Comparison of ENCODE assay signal across 13 cellular contexts in the genomic region with DNA sequence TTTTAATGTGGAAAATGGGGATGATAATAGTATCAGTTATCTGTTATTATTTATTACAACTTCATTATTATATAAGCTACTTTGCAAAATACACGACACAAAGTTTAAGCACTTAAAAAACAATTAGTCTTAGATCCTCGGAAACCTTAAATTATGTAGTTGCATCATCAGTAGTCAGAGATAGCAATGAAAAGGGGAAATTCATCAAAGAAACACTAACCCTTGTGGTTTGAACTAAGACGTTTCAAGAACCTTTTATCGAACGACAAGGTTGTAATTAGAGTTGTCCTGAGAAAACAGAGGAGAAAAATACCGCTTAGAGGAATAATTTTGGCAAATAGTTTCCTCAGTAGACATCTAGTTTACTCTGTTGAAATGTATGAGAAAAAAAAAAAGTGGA.
"Had no signal": no experiment of that assay in that cellular context is flagged by ENCODE, and none has a peak within 500 bp of the region (broad histone marks: within the 10 kb centered on the region; RNA-seq: fewer than 3 reads in every experiment).

No MANE protein-coding gene starts in this region.

- DNase-seq: activated CD4-positive, alpha-beta T cell treated with anti-CD3 and anti-CD28 coated beads, Interleukin-2, amount 50 U/mL, for 1 hour; activated CD8-positive, alpha-beta memory T cell treated with anti-CD3 and anti-CD28 coated beads, Interleukin-2, amount 50 U/mL, for 4 hours; activated effector memory CD4-positive, alpha-beta T cell treated with anti-CD3 and anti-CD28 coated beads, Interleukin-2, amount 50 U/mL, for 16 hours; activated T-cell treated with anti-CD3 and anti-CD28 coated beads, Interleukin-2, amount 50 U/mL, for 72 hours; effector memory CD8-positive, alpha-beta T cell; esophagus squamous epithelium; immature natural killer cell; left ventricle myocardium superior; upper lobe of right lung had no signal

- H3K27me3 ChIP-seq: breast epithelium had no signal

- H3K27ac ChIP-seq: breast epithelium, esophagus squamous epithelium, upper lobe of right lung had no signal

- H3K4me3 ChIP-seq: breast epithelium, esophagus squamous epithelium, upper lobe of right lung had no signal

- H3K9me3 Mint-ChIP-seq: activated naive CD4-positive, alpha-beta T cell treated with anti-CD3 and anti-CD28 coated beads, Interleukin-2, amount 50 U/mL, for 24 hours; dendritic cell treated with granulocyte-macrophage colony-stimulating factor and Interleukin-4, amounts not matched to agents 40 ng/mL and 50 ng/mL, for 4 days; effector memory CD8-positive, alpha-beta T cell; immature natural killer cell had no signal

- H3K4me1 Mint-ChIP-seq: immature natural killer cell had no signal

- H3K4me3 Mint-ChIP-seq: activated naive CD4-positive, alpha-beta T cell treated with anti-CD3 and anti-CD28 coated beads, Interleukin-2, amount 50 U/mL, for 24 hours; activated T-cell treated with anti-CD3 and anti-CD28 coated beads, Interleukin-2, amount 50 U/mL, for 72 hours; dendritic cell treated with granulocyte-macrophage colony-stimulating factor and Interleukin-4, amounts not matched to agents 40 ng/mL and 50 ng/mL, for 4 days; effector memory CD8-positive, alpha-beta T cell; immature natural killer cell; neural crest cell had no signal

- H3K27ac Mint-ChIP-seq: activated naive CD4-positive, alpha-beta T cell treated with anti-CD3 and anti-CD28 coated beads, Interleukin-2, amount 50 U/mL, for 24 hours; activated T-cell treated with anti-CD3 and anti-CD28 coated beads, Interleukin-2, amount 50 U/mL, for 72 hours; dendritic cell treated with granulocyte-macrophage colony-stimulating factor and Interleukin-4, amounts not matched to agents 40 ng/mL and 50 ng/mL, for 4 days; effector memory CD8-positive, alpha-beta T cell; immature natural killer cell had no signal

- H3K36me3 Mint-ChIP-seq: activated naive CD4-positive, alpha-beta T cell treated with anti-CD3 and anti-CD28 coated beads, Interleukin-2, amount 50 U/mL, for 24 hours; immature natural killer cell had no signal
